ENCODE assay signal across 11 cellular contexts in the genomic region with DNA sequence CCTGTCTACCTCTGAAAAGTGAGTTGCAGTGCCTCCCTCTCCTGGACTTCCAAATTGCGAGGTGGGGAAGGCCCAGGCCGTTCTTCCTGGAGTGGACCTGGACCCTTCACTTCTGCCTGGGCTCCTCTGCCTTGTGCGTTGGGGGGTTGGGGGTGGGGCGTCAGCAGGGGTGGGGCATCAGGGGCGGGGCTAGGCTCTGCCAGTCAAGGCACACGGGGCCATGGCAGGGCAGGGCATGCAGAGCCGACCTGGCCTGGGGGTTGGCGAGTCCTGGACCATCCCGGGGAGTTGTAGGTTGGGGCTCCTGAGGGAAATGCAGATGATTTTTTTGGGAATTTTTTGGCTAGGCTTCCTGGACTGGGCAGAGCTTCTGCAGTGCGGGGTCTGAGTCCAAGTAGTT.
DNase-seq lines count a peak whose midpoint lies in the region; ATAC-seq and TF ChIP-seq lines count a peak whose summit lies in the region.
"Had no signal": no experiment of that assay in that cellular context is flagged by ENCODE, and none has a peak within 500 bp of the region (broad histone marks: within the 10 kb centered on the region; RNA-seq: fewer than 3 reads in every experiment).

No MANE protein-coding gene starts in this region.

- peaks cover 40 to 68% of the 10 kb centered on the region in 2 donors for H3K4me1 Mint-ChIP-seq in natural killer cell

- H3K36me3 Mint-ChIP-seq in natural killer cell = peaks cover 10% of the 10 kb centered on the region

- H3K4me3 Mint-ChIP-seq in natural killer cell = peak overlapping the region; percentile 70

- H3K27ac Mint-ChIP-seq in natural killer cell = peak overlapping the region; percentile 55 to 83

- no peak for DNase-seq in activated CD4-positive, CD25-positive, alpha-beta regulatory T cell (lab: John Stamatoyannopoulos, UW)
- DNase-seq in GM20000 (ENCODE audit: low spot score) = peak; percentile 61
- DNase-seq in natural killer cell = no peak
- no peak for DNase-seq in OCI-M1 (lab: John Stamatoyannopoulos, UW)
- no peak for DNase-seq in NOMO-1 (lab: John Stamatoyannopoulos, UW; ENCODE audit: unreplicated experiment in 2 of 2)
- DNase-seq: DMS79, MM.1S, NCI-H526 had no signal

- peaks cover 3 to 8% of the 10 kb centered on the region in 2 donors for H3K9me3 Mint-ChIP-seq in natural killer cell

- intact Hi-C loops in natural killer cell (cut with micrococcal nuclease) = no loop called here

- no peaks in the 10 kb centered on the region for H3K27me3 Mint-ChIP-seq in natural killer cell (ENCODE audit: low read depth in 2 of 2)

- peak; percentile 22 to 25 for ATAC-seq in activated CD4-positive, CD25-positive, alpha-beta regulatory T cell treated with anti-CD3 and anti-CD28 coated beads, Interleukin-2, amount 50 U/mL, for 24 hours
- ATAC-seq in HG03521 (IDR thresholded peaks at IDR 0.05; ENCODE audit: unreplicated experiment) = peak; percentile 18
- ATAC-seq in natural killer cell = no peak
- no peak for ATAC-seq in GM18520 (IDR thresholded peaks at IDR 0.05; ENCODE audit: unreplicated experiment)

- no peak for TF ChIP-seq CTCF in GM20000 (IDR thresholded peaks at IDR 0.05; ENCODE audit: extremely low read depth, missing control alignments)
- no peak for TF ChIP-seq CTCF in natural killer cell (IDR thresholded peaks at IDR 0.05)

Comparison
In these comparisons a context has a peak if more than half of its experiments do, and no peak if none do; other contexts are left out.
1. ATAC-seq: peak in activated CD4-positive, CD25-positive, alpha-beta regulatory T cell treated with anti-CD3 and anti-CD28 coated beads, Interleukin-2, amount 50 U/mL, for 24 hours (2 of 2) and HG03521 (single experiment); none in natural killer cell (0 of 3) and GM18520 (single experiment).